In the genomic region with DNA sequence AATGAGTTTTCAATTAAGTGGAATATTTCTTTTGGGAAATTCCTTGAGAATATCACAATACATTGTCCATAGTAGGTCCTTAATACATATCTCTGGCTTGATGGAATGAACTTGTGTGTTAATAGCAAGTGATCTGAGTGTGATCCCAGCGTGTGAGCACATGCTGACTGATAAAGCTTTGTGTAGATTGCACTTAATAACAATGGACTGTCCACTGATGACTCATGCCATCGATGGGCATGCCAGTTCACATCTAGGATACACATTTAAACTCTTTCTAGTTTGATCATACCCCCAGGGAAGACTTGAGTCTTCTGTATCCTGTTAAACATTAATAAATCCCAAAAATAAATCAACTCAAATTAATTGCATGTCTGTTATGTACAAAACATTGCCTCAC, we compare ENCODE assay signal across 15 cellular contexts.
A peak's percentile ranks its signal among the peaks of the same experiment; 100 is the strongest.
DNase-seq lines count a peak whose midpoint lies in the region; ATAC-seq and TF ChIP-seq lines count a peak whose summit lies in the region.
"Had no signal": no experiment of that assay in that cellular context is flagged by ENCODE, and none has a peak within 500 bp of the region (broad histone marks: within the 10 kb centered on the region; RNA-seq: fewer than 3 reads in every experiment).

No MANE protein-coding gene starts in this region.

- no peaks in the 10 kb centered on the region for H3K36me3 ChIP-seq in BE2C
- H3K36me3 ChIP-seq in H7 (replicated peaks; ENCODE audit: control insufficient read depth, insufficient read depth, low read length) = no peaks in the 10 kb centered on the region
- no peaks in the 10 kb centered on the region for H3K36me3 ChIP-seq in MM.1S (replicated peaks; ENCODE audit: insufficient read depth, low read length)
- H3K36me3 ChIP-seq: Peyer's patch had no signal

- DNase-seq in BE2C = peak; percentile 21
- peak; percentile 64 for DNase-seq in HPDE6-E6E7 (ENCODE audit: extremely low spot score)
- DNase-seq in NCI-H69 (lab: John Stamatoyannopoulos, UW) = peak; percentile 67
- DNase-seq in epithelial cell of esophagus (ENCODE audit: low read depth) = peak; percentile 90
- no peak for DNase-seq in H7
- DNase-seq in germinal center (ENCODE audit: low spot score) = no peak
- no peak for DNase-seq in MM.1S
- DNase-seq: HCEC 1CT, NCI-H2081, NCI-H345, NCI-H526 treated with DMSO at 0.1 percent for 48 hours, Peyer's patch, SIG-M5 had no signal

- no peaks in the 10 kb centered on the region for H3K9me3 ChIP-seq in BE2C
- no peaks in the 10 kb centered on the region for H3K9me3 ChIP-seq in MM.1S (replicated peaks; ENCODE audit: insufficient read depth, low read length)
- H3K9me3 ChIP-seq: Peyer's patch had no signal

- no peaks in the 10 kb centered on the region for H3K79me2 ChIP-seq in MM.1S (ENCODE audit: low read length)

- H2AFZ ChIP-seq in MM.1S (ENCODE audit: low read length) = no peak overlapping the region

- no peaks in the 10 kb centered on the region for H3K27me3 ChIP-seq in BE2C
- H3K27me3 ChIP-seq in H7 (ENCODE audit: control insufficient read depth, insufficient read depth, low read length) = no peaks in the 10 kb centered on the region
- H3K27me3 ChIP-seq in MM.1S (replicated peaks; ENCODE audit: insufficient read depth, low read length) = no peaks in the 10 kb centered on the region
- H3K27me3 ChIP-seq: Peyer's patch had no signal

- TF ChIP-seq CTCF in BE2C (IDR thresholded peaks at IDR 0.05; ENCODE audit: low read depth, low read length) (no peak), epithelial cell of esophagus (IDR thresholded peaks at IDR 0.05; ENCODE audit: insufficient read depth, low read depth, low read length, missing control alignments) (no peak), MM.1S (IDR thresholded peaks at IDR 0.05; ENCODE audit: low read length) (no peak)

- no peak overlapping the region for H3K27ac ChIP-seq in MM.1S (ENCODE audit: low read length)
- H3K27ac ChIP-seq: Peyer's patch had no signal

- H3K4me2 ChIP-seq in MM.1S (ENCODE audit: low read depth, low read length) = no peak overlapping the region

- H3K4me3 ChIP-seq in BE2C (ENCODE audit: low read depth, low read length) = no peak overlapping the region
- no peak overlapping the region for H3K4me3 ChIP-seq in epithelial cell of esophagus (ENCODE audit: low read length)
- no peak overlapping the region for H3K4me3 ChIP-seq in H7 (ENCODE audit: insufficient read depth, low read depth, low read length)
- H3K4me3 ChIP-seq in MM.1S (ENCODE audit: low read length) = no peak overlapping the region
- H3K4me3 ChIP-seq: K562, Peyer's patch had no signal

- no peaks in the 10 kb centered on the region for H3F3A ChIP-seq in MM.1S (ENCODE audit: insufficient read depth, low read length)

- H4K20me1 ChIP-seq in MM.1S (ENCODE audit: insufficient read depth, low read length) = no peaks in the 10 kb centered on the region

- 0 out of 2 replicates have a peak, but pooled peaks cover 6% of the 10 kb centered on the region for H3K4me1 ChIP-seq in BE2C
- no peaks in the 10 kb centered on the region for H3K4me1 ChIP-seq in MM.1S (ENCODE audit: low read length)

- ATAC-seq in GM19328 (IDR thresholded peaks at IDR 0.05; ENCODE audit: unreplicated experiment) = no peak
- ATAC-seq: K562 had no signal

- no peaks in the 10 kb centered on the region for H3K9me2 ChIP-seq in MM.1S (replicated peaks; ENCODE audit: insufficient read depth, low read length)

- no peak overlapping the region for H3K9ac ChIP-seq in MM.1S (ENCODE audit: low read length)

Comparison
In these comparisons a context has a peak if more than half of its experiments do, and no peak if none do; other contexts are left out.
1. DNase-seq: peak in BE2C (single experiment), HPDE6-E6E7 (single experiment), NCI-H69 (single experiment) and epithelial cell of esophagus (single experiment); none in H7 (single experiment), germinal center (single experiment) and MM.1S (single experiment).